ENCODE assay signal across 1 cellular context in the genomic region with DNA sequence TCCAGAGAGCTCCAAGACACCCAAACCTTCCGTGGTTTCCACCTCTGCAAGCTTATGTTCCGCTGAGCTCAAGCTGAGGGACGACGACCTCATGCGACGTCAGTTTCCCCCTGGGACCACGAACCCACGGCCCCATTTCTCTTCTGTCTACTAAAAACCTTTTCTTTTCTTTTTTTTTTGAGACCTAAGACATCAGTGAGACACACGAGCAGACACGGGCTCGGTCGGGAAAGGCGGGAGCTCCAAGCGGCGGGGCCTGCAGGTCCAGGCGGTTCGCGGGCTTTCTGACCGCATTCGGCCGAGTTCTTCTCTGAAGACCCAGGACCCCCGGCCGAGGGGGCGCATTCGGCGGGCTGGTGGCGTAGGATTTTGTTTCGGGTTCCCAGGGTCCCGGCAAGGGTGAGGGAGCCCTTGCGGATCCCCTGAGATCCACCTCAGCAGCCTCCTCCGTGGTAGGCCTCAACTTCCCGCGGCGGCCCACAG.
TF ChIP-seq lines count a peak whose summit lies in the region.

No MANE protein-coding gene starts in this region.

TF ChIP-seq in K562, 482 proteins besides CTCF, POLR2A, EP300 and RAD21 (continued from another document and continues in another):
- TF ChIP-seq, protein P1, sequence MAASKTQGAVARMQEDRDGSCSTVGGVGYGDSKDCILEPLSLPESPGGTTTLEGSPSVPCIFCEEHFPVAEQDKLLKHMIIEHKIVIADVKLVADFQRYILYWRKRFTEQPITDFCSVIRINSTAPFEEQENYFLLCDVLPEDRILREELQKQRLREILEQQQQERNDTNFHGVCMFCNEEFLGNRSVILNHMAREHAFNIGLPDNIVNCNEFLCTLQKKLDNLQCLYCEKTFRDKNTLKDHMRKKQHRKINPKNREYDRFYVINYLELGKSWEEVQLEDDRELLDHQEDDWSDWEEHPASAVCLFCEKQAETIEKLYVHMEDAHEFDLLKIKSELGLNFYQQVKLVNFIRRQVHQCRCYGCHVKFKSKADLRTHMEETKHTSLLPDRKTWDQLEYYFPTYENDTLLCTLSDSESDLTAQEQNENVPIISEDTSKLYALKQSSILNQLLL (CRISPR knock-in tag; IDR thresholded peaks at IDR 0.05; ENCODE audit: borderline replicate concordance): no peak
- no peak for TF ChIP-seq ZNF133 (CRISPR knock-in tag; IDR thresholded peaks at IDR 0.05)
- peak; percentile 21; the same call in 1 of the 2 replicates for TF ChIP-seq FOXK1 (CRISPR knock-in tag; IDR thresholded peaks at IDR 0.05; ENCODE audit: borderline replicate concordance)
- no peak for TF ChIP-seq CBX5 (IDR thresholded peaks at IDR 0.05; ENCODE audit: borderline replicate concordance, low read depth)
- TF ChIP-seq MED1 (CRISPR knock-in tag; IDR thresholded peaks at IDR 0.05; ENCODE audit: borderline replicate concordance): no peak
- no peak for TF ChIP-seq ELF2 (CRISPR knock-in tag; IDR thresholded peaks at IDR 0.05)
- TF ChIP-seq TARDBP (IDR thresholded peaks at IDR 0.05): no peak
- peak; percentile 85; the same call in 1 of the 2 replicates for TF ChIP-seq SIN3B (IDR thresholded peaks at IDR 0.05; ENCODE audit: low read depth)
- no peak for TF ChIP-seq TAF1 (IDR thresholded peaks at IDR 0.05; ENCODE audit: control insufficient read depth, extremely low read depth, insufficient read depth, low read length, severe bottlenecking)
- TF ChIP-seq NFRKB (IDR thresholded peaks at IDR 0.05; ENCODE audit: low read depth): peak; percentile 62; the same call in 1 of the 2 replicates
- no peak for TF ChIP-seq ZNF316 (IDR thresholded peaks at IDR 0.05)
- TF ChIP-seq FOXJ2 (tag; IDR thresholded peaks at IDR 0.05): no peak
- no peak for TF ChIP-seq EP400 (IDR thresholded peaks at IDR 0.05)
- no peak for TF ChIP-seq SMAD2 (IDR thresholded peaks at IDR 0.05; ENCODE audit: low read depth, low read length)
- TF ChIP-seq SMARCC2 (IDR thresholded peaks at IDR 0.05; ENCODE audit: low read depth): no peak
- TF ChIP-seq, protein P2, sequence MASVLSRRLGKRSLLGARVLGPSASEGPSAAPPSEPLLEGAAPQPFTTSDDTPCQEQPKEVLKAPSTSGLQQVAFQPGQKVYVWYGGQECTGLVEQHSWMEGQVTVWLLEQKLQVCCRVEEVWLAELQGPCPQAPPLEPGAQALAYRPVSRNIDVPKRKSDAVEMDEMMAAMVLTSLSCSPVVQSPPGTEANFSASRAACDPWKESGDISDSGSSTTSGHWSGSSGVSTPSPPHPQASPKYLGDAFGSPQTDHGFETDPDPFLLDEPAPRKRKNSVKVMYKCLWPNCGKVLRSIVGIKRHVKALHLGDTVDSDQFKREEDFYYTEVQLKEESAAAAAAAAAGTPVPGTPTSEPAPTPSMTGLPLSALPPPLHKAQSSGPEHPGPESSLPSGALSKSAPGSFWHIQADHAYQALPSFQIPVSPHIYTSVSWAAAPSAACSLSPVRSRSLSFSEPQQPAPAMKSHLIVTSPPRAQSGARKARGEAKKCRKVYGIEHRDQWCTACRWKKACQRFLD (CRISPR knock-in tag; IDR thresholded peaks at IDR 0.05): no peak
- TF ChIP-seq ZNF696 (CRISPR knock-in tag; conservative IDR thresholded peaks at IDR 0.05): no peak
- TF ChIP-seq ZNF551 (CRISPR knock-in tag; IDR thresholded peaks at IDR 0.05): no peak
- no peak for TF ChIP-seq TFAM (CRISPR knock-in tag; conservative IDR thresholded peaks at IDR 0.05)
- TF ChIP-seq, protein P3, sequence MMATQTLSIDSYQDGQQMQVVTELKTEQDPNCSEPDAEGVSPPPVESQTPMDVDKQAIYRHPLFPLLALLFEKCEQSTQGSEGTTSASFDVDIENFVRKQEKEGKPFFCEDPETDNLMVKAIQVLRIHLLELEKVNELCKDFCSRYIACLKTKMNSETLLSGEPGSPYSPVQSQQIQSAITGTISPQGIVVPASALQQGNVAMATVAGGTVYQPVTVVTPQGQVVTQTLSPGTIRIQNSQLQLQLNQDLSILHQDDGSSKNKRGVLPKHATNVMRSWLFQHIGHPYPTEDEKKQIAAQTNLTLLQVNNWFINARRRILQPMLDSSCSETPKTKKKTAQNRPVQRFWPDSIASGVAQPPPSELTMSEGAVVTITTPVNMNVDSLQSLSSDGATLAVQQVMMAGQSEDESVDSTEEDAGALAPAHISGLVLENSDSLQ (IDR thresholded peaks at IDR 0.05): no peak
- TF ChIP-seq TGIF2 (CRISPR knock-in tag; IDR thresholded peaks at IDR 0.05): no peak
- TF ChIP-seq, protein P4, sequence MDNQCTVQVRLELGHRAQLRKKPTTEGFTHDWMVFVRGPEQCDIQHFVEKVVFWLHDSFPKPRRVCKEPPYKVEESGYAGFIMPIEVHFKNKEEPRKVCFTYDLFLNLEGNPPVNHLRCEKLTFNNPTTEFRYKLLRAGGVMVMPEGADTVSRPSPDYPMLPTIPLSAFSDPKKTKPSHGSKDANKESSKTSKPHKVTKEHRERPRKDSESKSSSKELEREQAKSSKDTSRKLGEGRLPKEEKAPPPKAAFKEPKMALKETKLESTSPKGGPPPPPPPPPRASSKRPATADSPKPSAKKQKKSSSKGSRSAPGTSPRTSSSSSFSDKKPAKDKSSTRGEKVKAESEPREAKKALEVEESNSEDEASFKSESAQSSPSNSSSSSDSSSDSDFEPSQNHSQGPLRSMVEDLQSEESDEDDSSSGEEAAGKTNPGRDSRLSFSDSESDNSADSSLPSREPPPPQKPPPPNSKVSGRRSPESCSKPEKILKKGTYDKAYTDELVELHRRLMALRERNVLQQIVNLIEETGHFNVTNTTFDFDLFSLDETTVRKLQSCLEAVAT (IDR thresholded peaks at IDR 0.05): peak in 1 of 2 experiments; percentile 80; a peak in 2 of 4 replicates
- TF ChIP-seq ARNT (IDR thresholded peaks at IDR 0.05): no peak
- TF ChIP-seq ZNF766 (CRISPR knock-in tag; conservative IDR thresholded peaks at IDR 0.05): no peak; the same call in 1 of the 2 replicates
- peak; percentile 98 for TF ChIP-seq ZNF224 (CRISPR knock-in tag; IDR thresholded peaks at IDR 0.05)
- no peak for TF ChIP-seq ZKSCAN8 (CRISPR knock-in tag; IDR thresholded peaks at IDR 0.05)
- TF ChIP-seq MIER1 (IDR thresholded peaks at IDR 0.05; ENCODE audit: low read depth): no peak
- no peak for TF ChIP-seq COPS2 (conservative IDR thresholded peaks at IDR 0.05)
- TF ChIP-seq ELF1 (tag; IDR thresholded peaks at IDR 0.05): no peak
- TF ChIP-seq, protein P5, sequence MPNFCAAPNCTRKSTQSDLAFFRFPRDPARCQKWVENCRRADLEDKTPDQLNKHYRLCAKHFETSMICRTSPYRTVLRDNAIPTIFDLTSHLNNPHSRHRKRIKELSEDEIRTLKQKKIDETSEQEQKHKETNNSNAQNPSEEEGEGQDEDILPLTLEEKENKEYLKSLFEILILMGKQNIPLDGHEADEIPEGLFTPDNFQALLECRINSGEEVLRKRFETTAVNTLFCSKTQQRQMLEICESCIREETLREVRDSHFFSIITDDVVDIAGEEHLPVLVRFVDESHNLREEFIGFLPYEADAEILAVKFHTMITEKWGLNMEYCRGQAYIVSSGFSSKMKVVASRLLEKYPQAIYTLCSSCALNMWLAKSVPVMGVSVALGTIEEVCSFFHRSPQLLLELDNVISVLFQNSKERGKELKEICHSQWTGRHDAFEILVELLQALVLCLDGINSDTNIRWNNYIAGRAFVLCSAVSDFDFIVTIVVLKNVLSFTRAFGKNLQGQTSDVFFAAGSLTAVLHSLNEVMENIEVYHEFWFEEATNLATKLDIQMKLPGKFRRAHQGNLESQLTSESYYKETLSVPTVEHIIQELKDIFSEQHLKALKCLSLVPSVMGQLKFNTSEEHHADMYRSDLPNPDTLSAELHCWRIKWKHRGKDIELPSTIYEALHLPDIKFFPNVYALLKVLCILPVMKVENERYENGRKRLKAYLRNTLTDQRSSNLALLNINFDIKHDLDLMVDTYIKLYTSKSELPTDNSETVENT (CRISPR knock-in tag; IDR thresholded peaks at IDR 0.05): no peak
- no peak for TF ChIP-seq ZC3H8 (IDR thresholded peaks at IDR 0.05)
- TF ChIP-seq CBX2 (IDR thresholded peaks at IDR 0.05; ENCODE audit: insufficient read depth, low read length, poor library complexity, severe bottlenecking): no peak
- TF ChIP-seq ZNF561 (CRISPR knock-in tag; conservative IDR thresholded peaks at IDR 0.05): no peak
- TF ChIP-seq, protein P6, sequence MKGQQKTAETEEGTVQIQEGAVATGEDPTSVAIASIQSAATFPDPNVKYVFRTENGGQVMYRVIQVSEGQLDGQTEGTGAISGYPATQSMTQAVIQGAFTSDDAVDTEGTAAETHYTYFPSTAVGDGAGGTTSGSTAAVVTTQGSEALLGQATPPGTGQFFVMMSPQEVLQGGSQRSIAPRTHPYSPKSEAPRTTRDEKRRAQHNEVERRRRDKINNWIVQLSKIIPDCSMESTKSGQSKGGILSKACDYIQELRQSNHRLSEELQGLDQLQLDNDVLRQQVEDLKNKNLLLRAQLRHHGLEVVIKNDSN (CRISPR knock-in tag; IDR thresholded peaks at IDR 0.05): no peak
- no peak for TF ChIP-seq DIDO1 (tag; IDR thresholded peaks at IDR 0.05; ENCODE audit: low read depth)
- TF ChIP-seq, protein P7, sequence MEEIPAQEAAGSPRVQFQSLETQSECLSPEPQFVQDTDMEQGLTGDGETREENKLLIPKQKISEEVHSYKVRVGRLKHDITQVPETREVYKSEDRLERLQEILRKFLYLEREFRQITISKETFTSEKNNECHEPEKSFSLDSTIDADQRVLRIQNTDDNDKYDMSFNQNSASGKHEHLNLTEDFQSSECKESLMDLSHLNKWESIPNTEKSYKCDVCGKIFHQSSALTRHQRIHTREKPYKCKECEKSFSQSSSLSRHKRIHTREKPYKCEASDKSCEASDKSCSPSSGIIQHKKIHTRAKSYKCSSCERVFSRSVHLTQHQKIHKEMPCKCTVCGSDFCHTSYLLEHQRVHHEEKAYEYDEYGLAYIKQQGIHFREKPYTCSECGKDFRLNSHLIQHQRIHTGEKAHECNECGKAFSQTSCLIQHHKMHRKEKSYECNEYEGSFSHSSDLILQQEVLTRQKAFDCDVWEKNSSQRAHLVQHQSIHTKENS (CRISPR knock-in tag; IDR thresholded peaks at IDR 0.05): no peak
- TF ChIP-seq ZNF583 (CRISPR knock-in tag; IDR thresholded peaks at IDR 0.05): 0 out of 2 replicates have a peak, but pooled peaks have one; percentile 40
- TF ChIP-seq, protein P8, sequence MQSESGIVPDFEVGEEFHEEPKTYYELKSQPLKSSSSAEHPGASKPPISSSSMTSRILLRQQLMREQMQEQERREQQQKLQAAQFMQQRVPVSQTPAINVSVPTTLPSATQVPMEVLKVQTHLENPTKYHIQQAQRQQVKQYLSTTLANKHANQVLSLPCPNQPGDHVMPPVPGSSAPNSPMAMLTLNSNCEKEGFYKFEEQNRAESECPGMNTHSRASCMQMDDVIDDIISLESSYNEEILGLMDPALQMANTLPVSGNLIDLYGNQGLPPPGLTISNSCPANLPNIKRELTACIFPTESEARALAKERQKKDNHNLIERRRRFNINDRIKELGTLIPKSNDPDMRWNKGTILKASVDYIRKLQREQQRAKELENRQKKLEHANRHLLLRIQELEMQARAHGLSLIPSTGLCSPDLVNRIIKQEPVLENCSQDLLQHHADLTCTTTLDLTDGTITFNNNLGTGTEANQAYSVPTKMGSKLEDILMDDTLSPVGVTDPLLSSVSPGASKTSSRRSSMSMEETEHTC (IDR thresholded peaks at IDR 0.05): no peak
- no peak; the same call in 1 of the 2 replicates for TF ChIP-seq SRSF1 (IDR thresholded peaks at IDR 0.05; ENCODE audit: low read depth, low read length)
- no peak for TF ChIP-seq POLR2B (IDR thresholded peaks at IDR 0.05; ENCODE audit: low read depth, partially characterized antibody)
- no peak for TF ChIP-seq THRAP3 (IDR thresholded peaks at IDR 0.05; ENCODE audit: borderline replicate concordance)
- no peak for TF ChIP-seq ZNF311 (CRISPR knock-in tag; IDR thresholded peaks at IDR 0.05)
- no peak for TF ChIP-seq TEAD4 (IDR thresholded peaks at IDR 0.05; ENCODE audit: low read length)
- no peak; the same call in 1 of the 2 replicates for TF ChIP-seq TEAD4 (CRISPR knock-in tag; IDR thresholded peaks at IDR 0.05; ENCODE audit: borderline replicate concordance)
- TF ChIP-seq PCBP1 (IDR thresholded peaks at IDR 0.05; ENCODE audit: low read depth, low read length, poor library complexity, severe bottlenecking): no peak
- TF ChIP-seq, protein P9, sequence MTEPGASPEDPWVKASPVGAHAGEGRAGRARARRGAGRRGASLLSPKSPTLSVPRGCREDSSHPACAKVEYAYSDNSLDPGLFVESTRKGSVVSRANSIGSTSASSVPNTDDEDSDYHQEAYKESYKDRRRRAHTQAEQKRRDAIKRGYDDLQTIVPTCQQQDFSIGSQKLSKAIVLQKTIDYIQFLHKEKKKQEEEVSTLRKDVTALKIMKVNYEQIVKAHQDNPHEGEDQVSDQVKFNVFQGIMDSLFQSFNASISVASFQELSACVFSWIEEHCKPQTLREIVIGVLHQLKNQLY (CRISPR knock-in tag; conservative IDR thresholded peaks at IDR 0.05): peak in 1 of 2 experiments; percentile 64; a peak in 1 of 4 replicates
- no peak for TF ChIP-seq ZNF197 (CRISPR knock-in tag; IDR thresholded peaks at IDR 0.05; ENCODE audit: low read depth)
- TF ChIP-seq, protein P10, sequence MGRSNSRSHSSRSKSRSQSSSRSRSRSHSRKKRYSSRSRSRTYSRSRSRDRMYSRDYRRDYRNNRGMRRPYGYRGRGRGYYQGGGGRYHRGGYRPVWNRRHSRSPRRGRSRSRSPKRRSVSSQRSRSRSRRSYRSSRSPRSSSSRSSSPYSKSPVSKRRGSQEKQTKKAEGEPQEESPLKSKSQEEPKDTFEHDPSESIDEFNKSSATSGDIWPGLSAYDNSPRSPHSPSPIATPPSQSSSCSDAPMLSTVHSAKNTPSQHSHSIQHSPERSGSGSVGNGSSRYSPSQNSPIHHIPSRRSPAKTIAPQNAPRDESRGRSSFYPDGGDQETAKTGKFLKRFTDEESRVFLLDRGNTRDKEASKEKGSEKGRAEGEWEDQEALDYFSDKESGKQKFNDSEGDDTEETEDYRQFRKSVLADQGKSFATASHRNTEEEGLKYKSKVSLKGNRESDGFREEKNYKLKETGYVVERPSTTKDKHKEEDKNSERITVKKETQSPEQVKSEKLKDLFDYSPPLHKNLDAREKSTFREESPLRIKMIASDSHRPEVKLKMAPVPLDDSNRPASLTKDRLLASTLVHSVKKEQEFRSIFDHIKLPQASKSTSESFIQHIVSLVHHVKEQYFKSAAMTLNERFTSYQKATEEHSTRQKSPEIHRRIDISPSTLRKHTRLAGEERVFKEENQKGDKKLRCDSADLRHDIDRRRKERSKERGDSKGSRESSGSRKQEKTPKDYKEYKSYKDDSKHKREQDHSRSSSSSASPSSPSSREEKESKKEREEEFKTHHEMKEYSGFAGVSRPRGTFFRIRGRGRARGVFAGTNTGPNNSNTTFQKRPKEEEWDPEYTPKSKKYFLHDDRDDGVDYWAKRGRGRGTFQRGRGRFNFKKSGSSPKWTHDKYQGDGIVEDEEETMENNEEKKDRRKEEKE (IDR thresholded peaks at IDR 0.05; ENCODE audit: borderline replicate concordance in 1 of 2, control insufficient read depth in 1 of 2, low read depth in 2 of 2, low read length in 1 of 2): 0 out of 4 replicates have a peak, but pooled peaks of 1 of the 2 experiments have one; percentile 9
- TF ChIP-seq ZNF184 (CRISPR knock-in tag; IDR thresholded peaks at IDR 0.05): no peak
- TF ChIP-seq HNRNPK (IDR thresholded peaks at IDR 0.05; ENCODE audit: low read depth, low read length, poor library complexity, severe bottlenecking): no peak
- TF ChIP-seq, protein P11, sequence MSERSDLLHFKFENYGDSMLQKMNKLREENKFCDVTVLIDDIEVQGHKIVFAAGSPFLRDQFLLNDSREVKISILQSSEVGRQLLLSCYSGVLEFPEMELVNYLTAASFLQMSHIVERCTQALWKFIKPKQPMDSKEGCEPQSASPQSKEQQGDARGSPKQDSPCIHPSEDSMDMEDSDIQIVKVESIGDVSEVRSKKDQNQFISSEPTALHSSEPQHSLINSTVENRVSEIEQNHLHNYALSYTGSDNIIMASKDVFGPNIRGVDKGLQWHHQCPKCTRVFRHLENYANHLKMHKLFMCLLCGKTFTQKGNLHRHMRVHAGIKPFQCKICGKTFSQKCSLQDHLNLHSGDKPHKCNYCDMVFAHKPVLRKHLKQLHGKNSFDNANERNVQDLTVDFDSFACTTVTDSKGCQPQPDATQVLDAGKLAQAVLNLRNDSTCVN (CRISPR knock-in tag; IDR thresholded peaks at IDR 0.05): no peak
